In the genomic region with DNA sequence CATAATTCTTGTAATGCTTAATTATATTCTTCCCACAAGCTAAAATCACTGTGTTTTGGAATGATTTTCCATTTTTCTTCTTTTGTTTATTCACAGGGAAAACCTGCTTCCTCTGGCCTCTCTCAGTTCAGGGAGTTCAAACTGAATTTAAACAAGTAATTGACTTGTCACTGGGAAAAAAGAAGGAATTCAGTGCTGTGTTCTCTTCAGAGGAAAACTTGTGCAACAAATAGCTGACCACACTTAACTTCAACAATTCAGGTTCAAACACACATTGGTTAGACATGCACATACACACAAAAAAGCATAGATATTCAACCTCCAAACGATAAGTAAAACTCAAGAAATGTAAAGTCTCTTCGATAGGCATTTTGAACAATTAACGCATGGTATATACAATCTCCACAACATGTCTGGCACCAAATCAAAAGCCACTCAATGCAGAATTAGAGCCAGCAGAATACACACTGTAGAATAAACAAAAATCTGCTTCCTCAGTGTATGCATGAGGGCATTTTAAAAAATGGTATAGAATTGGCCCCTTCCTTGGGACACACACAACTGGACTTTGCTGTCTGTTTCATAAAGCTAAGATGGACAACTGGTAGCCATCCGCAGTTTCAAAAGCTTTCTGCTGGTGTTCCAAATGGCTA, we compare ENCODE assay signal across 10 cellular contexts.
DNase-seq lines count a peak whose midpoint lies in the region; ATAC-seq, FAIRE-seq and TF ChIP-seq lines count a peak whose summit lies in the region.
"Had no signal": no experiment of that assay in that cellular context is flagged by ENCODE, and none has a peak within 500 bp of the region (broad histone marks: within the 10 kb centered on the region; RNA-seq: fewer than 3 reads in every experiment).

No MANE protein-coding gene starts in this region.

- TF ChIP-seq POLR2A in uterus (IDR thresholded peaks at IDR 0.05), result no peak

- H3K27me3 ChIP-seq in right atrium auricular region (no peaks in the 10 kb centered on the region), astrocyte (ENCODE audit: insufficient read depth, low read length) (no peaks in the 10 kb centered on the region), uterus (no peaks in the 10 kb centered on the region)

- no peaks in the 10 kb centered on the region for H3K27me3 Mint-ChIP-seq in astrocyte (ENCODE audit: low read depth, unreplicated experiment)

- H3K27ac Mint-ChIP-seq in astrocyte (ENCODE audit: unreplicated experiment), result no peak overlapping the region

- H3K27ac ChIP-seq in right atrium auricular region, result peak overlapping the region; percentile 94 to 96
- peak overlapping the region; percentile 89 for H3K27ac ChIP-seq in astrocyte (ENCODE audit: low read depth, low read length)
- H3K27ac ChIP-seq in uterus, result peak overlapping the region; percentile 97 to 99

- ATAC-seq in left cardiac atrium, result no peak
- no peak for ATAC-seq in GM21717 (IDR thresholded peaks at IDR 0.05; ENCODE audit: unreplicated experiment)

- H3K36me3 ChIP-seq in right atrium auricular region, result no peaks in the 10 kb centered on the region
- no peaks in the 10 kb centered on the region for H3K36me3 ChIP-seq in astrocyte (ENCODE audit: insufficient read depth, low read length)
- no peaks in the 10 kb centered on the region for H3K36me3 ChIP-seq in uterus

- FAIRE-seq in astrocyte (lab: Jason Lieb, UNC), result peak; percentile 52
- FAIRE-seq: H1 had no signal

- intact Hi-C loops in left cardiac atrium (cut with DNase I) (loop anchor here in 1 of 2 donors (5.0 to 10.0 kb wide), 2 partner anchors 54 to 77 kb away; no protein-coding TSS in a partner anchor), uterus (cut with DNase I; ENCODE audit: low total_unique reads) (no loop called here)

- no peak for TF ChIP-seq CTCF in right atrium auricular region (IDR thresholded peaks at IDR 0.05)
- no peak for TF ChIP-seq CTCF in astrocyte (IDR thresholded peaks at IDR 0.05; ENCODE audit: insufficient read depth, low read depth, low read length)
- TF ChIP-seq CTCF in uterus (IDR thresholded peaks at IDR 0.05), result no peak

- H3K4me2 ChIP-seq in astrocyte (ENCODE audit: low read length), result peak overlapping the region; percentile 87

- H3K4me1 ChIP-seq in right atrium auricular region, result peaks cover 0 to 42% of the 10 kb centered on the region in 2 donors
- H3K4me1 ChIP-seq in astrocyte (ENCODE audit: insufficient read depth, low read length), result peaks cover 32% of the 10 kb centered on the region
- peaks cover 0 to 13% of the 10 kb centered on the region in 2 donors for H3K4me1 ChIP-seq in uterus

- DNase-seq in right atrium auricular region (ENCODE audit: low spot score), result no peak
- no peak for DNase-seq in left cardiac atrium
- peak; percentile 66 for DNase-seq in astrocyte (ENCODE audit: low read depth)
- DNase-seq in medulla oblongata (ENCODE audit: extremely low spot score), result peak; percentile 66
- no peak for DNase-seq in uterus
- DNase-seq in NCI-H2196 treated with DMSO at 0.1 percent for 48 hours (lab: John Stamatoyannopoulos, UW; ENCODE audit: unreplicated experiment), result no peak
- DNase-seq in UCSD-AML1 (lab: John Stamatoyannopoulos, UW; ENCODE audit: unreplicated experiment), result no peak
- DNase-seq: stimulated activated CD4-positive, alpha-beta T cell treated with anti-CD3 and anti-CD28 coated beads, Interleukin-15, amount 100 ng/mL, for 24 hours had no signal

- no peaks in the 10 kb centered on the region for H3K36me3 Mint-ChIP-seq in astrocyte (ENCODE audit: low read depth, unreplicated experiment)

- peaks cover 87% of the 10 kb centered on the region for H3K79me2 ChIP-seq in astrocyte (ENCODE audit: insufficient read depth, low read length)

- no peaks in the 10 kb centered on the region for H3K9me3 ChIP-seq in right atrium auricular region
- no peaks in the 10 kb centered on the region for H3K9me3 ChIP-seq in astrocyte (ENCODE audit: insufficient read depth, low read depth, low read length)
- no peaks in the 10 kb centered on the region for H3K9me3 ChIP-seq in uterus

- peak overlapping the region; percentile 18 to 57 for H3K4me3 ChIP-seq in right atrium auricular region
- H3K4me3 ChIP-seq in astrocyte (ENCODE audit: insufficient read depth, low read depth, low read length), result peak overlapping the region; percentile 77
- H3K4me3 ChIP-seq in uterus, result peak overlapping the region; percentile 52 to 72

- no peak overlapping the region for H3K4me3 Mint-ChIP-seq in astrocyte (ENCODE audit: unreplicated experiment)

- no peak overlapping the region for H2AFZ ChIP-seq in astrocyte (ENCODE audit: low read depth, low read length)

- H4K20me1 ChIP-seq in astrocyte (ENCODE audit: insufficient read depth, low read length), result peaks cover 11% of the 10 kb centered on the region

- H3K9me3 Mint-ChIP-seq in astrocyte (ENCODE audit: unreplicated experiment), result no peaks in the 10 kb centered on the region

- H3K4me1 Mint-ChIP-seq in astrocyte (ENCODE audit: low read depth, unreplicated experiment), result peaks cover 35% of the 10 kb centered on the region

- H3K9ac ChIP-seq in astrocyte (ENCODE audit: low read length), result peak overlapping the region; percentile 79

Comparison
In these comparisons a context has a peak if more than half of its experiments do, and no peak if none do; other contexts are left out.
1. DNase-seq: peak in astrocyte (single experiment) and medulla oblongata (single experiment); none in right atrium auricular region (single experiment), left cardiac atrium (single experiment), uterus (0 of 2), NCI-H2196 treated with DMSO at 0.1 percent for 48 hours (single experiment) and UCSD-AML1 (single experiment).
2. Peak in every context shown above with its lines, with median percentiles within 50 percentile points of each other: H3K27ac ChIP-seq and H3K4me3 ChIP-seq.